8 cellular contexts compared by ENCODE assay signal in the genomic region with DNA sequence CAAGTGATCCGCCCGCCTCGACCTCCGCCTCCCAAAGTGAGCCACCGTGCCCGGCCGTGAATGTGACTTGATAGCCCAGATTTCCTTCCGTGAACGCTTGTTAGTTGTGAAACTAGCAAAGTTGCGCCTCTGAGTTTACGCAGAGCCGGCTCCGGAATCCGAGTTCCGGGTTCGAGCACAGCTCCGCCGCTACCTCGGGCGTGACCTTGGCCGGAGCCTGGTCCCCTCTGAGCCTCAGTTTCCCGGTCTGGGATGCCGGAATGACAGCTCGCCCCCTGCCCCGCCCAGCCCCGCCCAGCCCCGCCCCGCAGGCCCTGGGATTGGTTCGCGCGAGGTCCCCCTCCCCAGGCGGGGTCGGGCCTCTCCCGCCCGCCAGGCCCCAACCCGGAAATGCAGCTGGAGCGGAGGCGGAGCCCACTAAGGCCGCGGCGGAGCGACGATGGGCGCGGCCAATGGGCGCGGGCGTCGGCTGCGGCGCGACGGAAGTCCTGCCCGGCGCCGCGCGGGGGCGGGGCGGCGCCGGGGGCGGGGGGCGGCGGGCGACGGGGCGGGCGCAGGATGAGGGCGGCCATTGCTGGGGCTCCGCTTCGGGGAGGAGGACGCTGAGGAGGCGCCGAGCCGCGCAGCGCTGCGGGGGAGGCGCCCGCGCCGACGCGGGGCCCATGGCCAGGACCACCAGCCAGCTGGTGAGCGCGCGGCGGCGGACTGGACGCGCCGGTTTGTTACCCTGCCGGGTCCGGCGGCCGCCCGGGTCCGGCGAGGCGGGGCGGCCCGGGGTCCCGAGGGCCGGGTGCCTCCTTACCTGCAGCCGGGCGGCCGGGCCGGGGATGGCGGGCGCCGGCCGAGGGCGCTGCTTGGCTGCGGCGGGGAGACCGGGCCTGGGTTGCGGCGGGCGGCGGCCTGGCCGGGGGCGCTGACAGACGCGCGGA. TPM values are rescaled to one million over a fixed set of nuclear protein-coding genes. Genes with fewer than 3 reads are reported as not detected.
A peak's percentile ranks its signal among the peaks of the same experiment; 100 is the strongest.
DNase-seq lines count a peak whose midpoint lies in the region; ATAC-seq lines count a peak whose summit lies in the region.

A gene (plus strand): TSS at position 571 of the 929 bp plus-strand sequence. CDS start 92 bp downstream, at position 663.

- H3K9me3 Mint-ChIP-seq in activated T-helper 1 cell treated with anti-CD3 and anti-CD28 coated beads, Interleukin-12 subunit alpha, Interleukin-12 subunit beta, Interleukin-2, Interleukin-4 antibody, amounts not matched to agents 30 ng/mL and 10 ng/mL and 1 ng/mL, durations not matched to agents 14 hours and 24 hours and 36 hours = no peaks in the 10 kb centered on the region
- H3K9me3 Mint-ChIP-seq in naive thymus-derived CD8-positive, alpha-beta T cell = no peaks in the 10 kb centered on the region
- no peaks in the 10 kb centered on the region for H3K9me3 Mint-ChIP-seq in stimulated activated naive B cell treated with anti-CD40 and anti-IgM and Interleukin-4, amounts not matched to agents 10 μg/mL and 1 μg/mL and 100 μg/mL, for 72 hours

- peak within 1 kb of the TSS; percentile 88 for H3K4me3 Mint-ChIP-seq in activated T-helper 1 cell treated with anti-CD3 and anti-CD28 coated beads, Interleukin-12 subunit alpha, Interleukin-12 subunit beta, Interleukin-2, Interleukin-4 antibody, amounts not matched to agents 30 ng/mL and 10 ng/mL and 1 ng/mL, durations not matched to agents 14 hours and 24 hours and 36 hours
- H3K4me3 Mint-ChIP-seq in naive thymus-derived CD8-positive, alpha-beta T cell = peak within 1 kb of the TSS; percentile 79 to 92 (median 87)
- H3K4me3 Mint-ChIP-seq in stimulated activated naive B cell treated with anti-CD40 and anti-IgM and Interleukin-4, amounts not matched to agents 10 μg/mL and 1 μg/mL and 100 μg/mL, for 72 hours = peak within 1 kb of the TSS; percentile 88 to 92

- H3K36me3 ChIP-seq in GM23248 (ENCODE audit: low read depth) (no peaks in the 10 kb centered on the region), Karpas-422 (ENCODE audit: insufficient read depth, low read length) (no peaks in the 10 kb centered on the region)

- ATAC-seq in naive thymus-derived CD8-positive, alpha-beta T cell = peak; percentile 85 to 86
- peak; percentile 77 to 83 for ATAC-seq in stimulated activated naive B cell treated with anti-CD40 and anti-IgM and Interleukin-4, amounts not matched to agents 10 μg/mL and 1 μg/mL and 100 μg/mL, for 72 hours (replicated peaks)

- H3K4me2 ChIP-seq in GM23248 (ENCODE audit: unreplicated experiment) (peak within 1 kb of the TSS; percentile 84), Karpas-422 (ENCODE audit: low read depth, low read length, poor library complexity, severe bottlenecking) (peak within 1 kb of the TSS; percentile 94)

- H3K27me3 Mint-ChIP-seq in activated T-helper 1 cell treated with anti-CD3 and anti-CD28 coated beads, Interleukin-12 subunit alpha, Interleukin-12 subunit beta, Interleukin-2, Interleukin-4 antibody, amounts not matched to agents 30 ng/mL and 10 ng/mL and 1 ng/mL, durations not matched to agents 14 hours and 24 hours and 36 hours (ENCODE audit: insufficient read depth) = no peaks in the 10 kb centered on the region
- peaks cover 0 to 3% (median 0%) of the 10 kb centered on the region in 5 donors for H3K27me3 Mint-ChIP-seq in naive thymus-derived CD8-positive, alpha-beta T cell
- H3K27me3 Mint-ChIP-seq in stimulated activated naive B cell treated with anti-CD40 and anti-IgM and Interleukin-4, amounts not matched to agents 10 μg/mL and 1 μg/mL and 100 μg/mL, for 72 hours = no peaks in the 10 kb centered on the region

- POLR2A ChIA-PET in naive thymus-derived CD8-positive, alpha-beta T cell (lab: Charles Lee) = interaction anchor here (1.0 to 10.6 kb wide), 6 partner anchors 9 to 573 kb away, joined by 3 to 146 read pairs (median 3); a partner anchor contains a TSS

- peaks cover 8% of the 10 kb centered on the region for H3K36me3 Mint-ChIP-seq in activated T-helper 1 cell treated with anti-CD3 and anti-CD28 coated beads, Interleukin-12 subunit alpha, Interleukin-12 subunit beta, Interleukin-2, Interleukin-4 antibody, amounts not matched to agents 30 ng/mL and 10 ng/mL and 1 ng/mL, durations not matched to agents 14 hours and 24 hours and 36 hours (ENCODE audit: low read depth)
- peaks cover 0 to 10% (median 0%) of the 10 kb centered on the region in 3 donors for H3K36me3 Mint-ChIP-seq in naive thymus-derived CD8-positive, alpha-beta T cell
- peaks cover 7 to 10% of the 10 kb centered on the region in 2 donors for H3K36me3 Mint-ChIP-seq in stimulated activated naive B cell treated with anti-CD40 and anti-IgM and Interleukin-4, amounts not matched to agents 10 μg/mL and 1 μg/mL and 100 μg/mL, for 72 hours

- H3K4me1 ChIP-seq in GM23248 (ENCODE audit: insufficient read depth) (peaks cover 24% of the 10 kb centered on the region), Karpas-422 (ENCODE audit: low read length) (peaks cover 39% of the 10 kb centered on the region)

- H4K20me1 ChIP-seq in GM23248 (ENCODE audit: insufficient read depth) (no peaks in the 10 kb centered on the region; the same call in 1 of the 2 replicates), Karpas-422 (ENCODE audit: insufficient read depth, low read depth, low read length) (no peaks in the 10 kb centered on the region)

- peak within 1 kb of the TSS; percentile 81 for H2AFZ ChIP-seq in GM23248
- H2AFZ ChIP-seq in Karpas-422 (ENCODE audit: low read length) = peak within 1 kb of the TSS; percentile 95; the same call in 1 of the 2 replicates

- 0 to 2% methylated on average over 59 to 74 of the region's 126 CpGs for WGBS in GM23248 (ENCODE audit: low coverage in 1 of 2, low lambda C conversion rate in 2 of 2, missing lambda C conversion rate in 2 of 2), 2 experiments

- DNase-seq in DMS79 treated with DMSO at 0.1 percent for 48 hours (lab: John Stamatoyannopoulos, UW) (peak; percentile 63), GM23248 (peak; percentile 98), Karpas-422 (peak; percentile 99), RPMI7951 (ENCODE audit: low read depth) (peak; percentile 91), fibroblast of gingiva (ENCODE audit: low read depth) (peak; percentile 95)
- DNase-seq in activated T-helper 1 cell treated with anti-CD3 and anti-CD28 coated beads, Interleukin-12 subunit alpha, Interleukin-12 subunit beta, Interleukin-2, Interleukin-4 antibody, amounts not matched to agents 30 ng/mL and 10 ng/mL and 1 ng/mL, durations not matched to agents 14 hours and 24 hours and 36 hours (ENCODE audit: low spot score) = peak; percentile 95
- DNase-seq in naive thymus-derived CD8-positive, alpha-beta T cell = peak; percentile 87 to 96 (median 94)
- DNase-seq in stimulated activated naive B cell treated with anti-CD40 and anti-IgM and Interleukin-4, amounts not matched to agents 10 μg/mL and 1 μg/mL and 100 μg/mL, for 72 hours = peak; percentile 92

- intact Hi-C loops in activated T-helper 1 cell treated with anti-CD3 and anti-CD28 coated beads, Interleukin-12 subunit alpha, Interleukin-12 subunit beta, Interleukin-2, Interleukin-4 antibody, amounts not matched to agents 30 ng/mL and 10 ng/mL and 1 ng/mL, durations not matched to agents 14 hours and 24 hours and 36 hours (cut with micrococcal nuclease) = loop anchor here (2.0 to 10.0 kb wide), 4 partner anchors 25 to 867 kb away; a partner anchor contains a TSS

- H3K4me3 ChIP-seq in GM23248 (peak within 1 kb of the TSS; percentile 80), Karpas-422 (ENCODE audit: low read length) (peak within 1 kb of the TSS; percentile 75)

- H3K79me2 ChIP-seq in GM23248 (ENCODE audit: insufficient read depth) (peaks cover 43% of the 10 kb centered on the region), Karpas-422 (ENCODE audit: low read length) (peaks cover 34% of the 10 kb centered on the region)

- in situ Hi-C loops in GM23248 (cut with MboI) = no loop called here

- H3K27me3 ChIP-seq in GM23248 (replicated peaks; ENCODE audit: insufficient read depth) = no peaks in the 10 kb centered on the region
- no peaks in the 10 kb centered on the region for H3K27me3 ChIP-seq in Karpas-422 (ENCODE audit: low read length)

- H3F3A ChIP-seq in GM23248 (ENCODE audit: insufficient read depth) = peaks cover 26% of the 10 kb centered on the region

- peak within 1 kb of the TSS; percentile 82 for H3K27ac ChIP-seq in GM23248
- H3K27ac ChIP-seq in Karpas-422 (ENCODE audit: low read length) = peak within 1 kb of the TSS; percentile 26; the same call in 1 of the 2 replicates

- H3K9me2 ChIP-seq in GM23248 (ENCODE audit: insufficient read depth) (no peaks in the 10 kb centered on the region), Karpas-422 (replicated peaks; ENCODE audit: insufficient read depth, low read length) (no peaks in the 10 kb centered on the region)

- H3K9ac ChIP-seq in GM23248 (peak within 1 kb of the TSS; percentile 82), Karpas-422 (ENCODE audit: low read length) (peak within 1 kb of the TSS; percentile 75)

- peaks cover 37% of the 10 kb centered on the region for H3K4me1 Mint-ChIP-seq in activated T-helper 1 cell treated with anti-CD3 and anti-CD28 coated beads, Interleukin-12 subunit alpha, Interleukin-12 subunit beta, Interleukin-2, Interleukin-4 antibody, amounts not matched to agents 30 ng/mL and 10 ng/mL and 1 ng/mL, durations not matched to agents 14 hours and 24 hours and 36 hours (ENCODE audit: low read depth)
- peaks cover 20 to 68% (median 44%) of the 10 kb centered on the region in 4 donors for H3K4me1 Mint-ChIP-seq in naive thymus-derived CD8-positive, alpha-beta T cell
- H3K4me1 Mint-ChIP-seq in stimulated activated naive B cell treated with anti-CD40 and anti-IgM and Interleukin-4, amounts not matched to agents 10 μg/mL and 1 μg/mL and 100 μg/mL, for 72 hours = peaks cover 29 to 48% of the 10 kb centered on the region in 2 donors

- peak within 1 kb of the TSS; percentile 88 for H3K27ac Mint-ChIP-seq in activated T-helper 1 cell treated with anti-CD3 and anti-CD28 coated beads, Interleukin-12 subunit alpha, Interleukin-12 subunit beta, Interleukin-2, Interleukin-4 antibody, amounts not matched to agents 30 ng/mL and 10 ng/mL and 1 ng/mL, durations not matched to agents 14 hours and 24 hours and 36 hours
- H3K27ac Mint-ChIP-seq in naive thymus-derived CD8-positive, alpha-beta T cell = peak within 1 kb of the TSS; percentile 70 to 96 (median 91)
- H3K27ac Mint-ChIP-seq in stimulated activated naive B cell treated with anti-CD40 and anti-IgM and Interleukin-4, amounts not matched to agents 10 μg/mL and 1 μg/mL and 100 μg/mL, for 72 hours = peak within 1 kb of the TSS; percentile 96

- H3K9me3 ChIP-seq in GM23248 (ENCODE audit: low read depth) (no peaks in the 10 kb centered on the region), Karpas-422 (ENCODE audit: low read length) (no peaks in the 10 kb centered on the region)

RNA-seq across cellular contexts. Expression of the gene that starts here (rescaled TPM):
- total RNA-seq in GM23248 (2014; rRNA removed; shearing (Covaris generic)) = 16.8 and 21.6 TPM in 2 replicates
- polyA plus RNA-seq in GM23248 (2016; fragmentation: Nextera tagmentation; extraction: Ambion mirVana) = 28.1 and 28.3 TPM in 2 replicates
- total RNA-seq in Karpas-422 (2014; rRNA removed; shearing (Covaris generic); ENCODE audit: low replicate concordance) = 24.9 and 49.5 TPM in 2 replicates
- 8.2 and 9.4 TPM in 2 replicates for total RNA-seq in RPMI7951 (2014; rRNA removed; shearing (Covaris generic))
- total RNA-seq in activated T-helper 1 cell treated with anti-CD3 and anti-CD28 coated beads, Interleukin-12 subunit alpha, Interleukin-12 subunit beta, Interleukin-2, Interleukin-4 antibody, amounts not matched to agents 30 ng/mL and 10 ng/mL and 1 ng/mL, durations not matched to agents 14 hours and 24 hours and 36 hours = 50.8 and 60.2 TPM in 2 replicates
- total RNA-seq in naive thymus-derived CD8-positive, alpha-beta T cell = 10 to 100 TPM; 66.1 to 69.7 TPM
- 10 to 100 TPM; 27.1 to 44.7 (median 28.6) TPM for polyA plus RNA-seq in naive thymus-derived CD8-positive, alpha-beta T cell

Comparison
In these comparisons a context has a peak if more than half of its experiments do, and no peak if none do; other contexts are left out.
1. Peak in every context shown above with its lines: DNase-seq, ATAC-seq, H3K4me3 ChIP-seq and H3K27ac ChIP-seq.